17 cellular contexts compared by ENCODE assay signal in genomic region chr19:15108845-15109767, GRCh38. TPM values are rescaled to one million over a fixed set of nuclear protein-coding genes. Genes with fewer than 3 reads are reported as not detected.
DNase-seq lines count a peak whose midpoint lies in the region; ATAC-seq and TF ChIP-seq lines count a peak whose summit lies in the region.
"Had no signal": no experiment of that assay in that cellular context is flagged by ENCODE, and none has a peak within 500 bp of the region (broad histone marks: within the 10 kb centered on the region; RNA-seq: fewer than 3 reads in every experiment).

No MANE protein-coding gene starts in this region.

- H3K36me3 Mint-ChIP-seq in mesothelial cell of epicardium = peaks cover 14% of the 10 kb centered on the region
- peaks cover 5% of the 10 kb centered on the region for H3K36me3 Mint-ChIP-seq in Calu3 (ENCODE audit: insufficient read depth, unreplicated experiment)

- no peaks in the 10 kb centered on the region for H3K9me3 ChIP-seq in HUES48 (ENCODE audit: control insufficient read depth, insufficient read depth, low read length)
- peaks cover 0 to 11% (median 0%) of the 10 kb centered on the region in 4 donors for H3K9me3 ChIP-seq in tibial nerve

- peak overlapping the region; percentile 72 for H3K4me3 Mint-ChIP-seq in mesothelial cell of epicardium
- no peak overlapping the region for H3K4me3 Mint-ChIP-seq in Calu3 (ENCODE audit: low read depth, unreplicated experiment)
- H3K4me3 Mint-ChIP-seq: activated CD4-positive, alpha-beta T cell treated with anti-CD3 and anti-CD28 coated beads, Interleukin-2, amount 10 ng/mL, durations not matched to agents 7 days and 5 days had no signal

- H3K27ac ChIP-seq in HUES48 (ENCODE audit: low read depth, low read length) = peak overlapping the region; percentile 88
- peak overlapping the region; percentile 44 for H3K27ac ChIP-seq in caudate nucleus (ENCODE audit: low read depth, low read length)
- peak overlapping the region in 3 of 4 donors; percentile 92 to 96 (median 95) for H3K27ac ChIP-seq in tibial nerve

- no peaks in the 10 kb centered on the region for H3K27me3 Mint-ChIP-seq in mesothelial cell of epicardium (ENCODE audit: low read depth)
- H3K27me3 Mint-ChIP-seq in Calu3 (ENCODE audit: unreplicated experiment) = no peaks in the 10 kb centered on the region

- H3K9me3 Mint-ChIP-seq in mesothelial cell of epicardium (peaks cover 12% of the 10 kb centered on the region), Calu3 (ENCODE audit: low read depth, unreplicated experiment) (peaks cover 3% of the 10 kb centered on the region)

- H3K27ac Mint-ChIP-seq in mesothelial cell of epicardium (peak overlapping the region; percentile 86), Calu3 (ENCODE audit: unreplicated experiment) (no peak overlapping the region)
- H3K27ac Mint-ChIP-seq: activated CD4-positive, alpha-beta T cell treated with anti-CD3 and anti-CD28 coated beads, Interleukin-2, amount 10 ng/mL, durations not matched to agents 7 days and 5 days; activated T-helper 2 cell treated with anti-CD3 and anti-CD28 coated beads, Interferon-gamma antibody, Interleukin-2, Interleukin-4, amounts not matched to agents 10 μg/mL and 5 μg/mL and 100 μg/mL, durations not matched to agents 14 hours and 24 hours and 36 hours; T-cell had no signal

- TF ChIP-seq POLR2A in tibial nerve (IDR thresholded peaks at IDR 0.05) = no peak

- TF ChIP-seq CTCF in mesothelial cell of epicardium (IDR thresholded peaks at IDR 0.05; ENCODE audit: unreplicated experiment) = no peak
- TF ChIP-seq CTCF in tibial nerve (IDR thresholded peaks at IDR 0.05) = no peak
- no peak for TF ChIP-seq CTCF in Calu3 (IDR thresholded peaks at IDR 0.05; ENCODE audit: unreplicated experiment)

- H3K36me3 ChIP-seq in HUES48 (ENCODE audit: control insufficient read depth, insufficient read depth, low read length) (peaks cover 44% of the 10 kb centered on the region), tibial nerve (peaks cover 0 to 54% (median 3%) of the 10 kb centered on the region in 3 donors)

- H3K27me3 ChIP-seq in HUES48 (ENCODE audit: control insufficient read depth, insufficient read depth, low read length) (no peaks in the 10 kb centered on the region), tibial nerve (no peaks in the 10 kb centered on the region)

- DNase-seq in caudate nucleus (lab: John Stamatoyannopoulos, UW) (no peak), mesothelial cell of epicardium (ENCODE audit: low spot score in 2 of 2, unreplicated experiment in 2 of 2) (no peak), tibial nerve (ENCODE audit: low spot score in 2 of 2) (no peak), medulla oblongata (ENCODE audit: extremely low spot score) (no peak), Calu3 (no peak)
- DNase-seq: activated CD4-positive, alpha-beta T cell treated with anti-CD3 and anti-CD28 coated beads, Interleukin-2, amount 10 ng/mL, durations not matched to agents 7 days and 5 days; central memory CD4-positive, alpha-beta T cell; NK-92 treated with Interleukin-12 subunit alpha and Interleukin-12 subunit beta, amount 100 ng/mL, for 24 hours; stimulated activated CD4-positive, alpha-beta T cell treated with anti-CD3 and anti-CD28 coated beads, Interleukin-4, amount 100 ng/mL, for 4 hours; T-cell had no signal

- intact Hi-C loops in Calu3 (cut with micrococcal nuclease; ENCODE audit: unreplicated experiment) = no loop called here

- no peak for ATAC-seq in HG03280 (IDR thresholded peaks at IDR 0.05; ENCODE audit: unreplicated experiment)
- ATAC-seq: GM12878, HCT116, T-cell had no signal

- no TSS peak for BruUV-seq in Calu3 (replicated peaks; lab: Mats Ljungman, UMichigan)

- CTCF ChIA-PET in Calu3 (lab: Charles Lee) = no interaction called here

- TF ChIP-seq EP300 in tibial nerve (IDR thresholded peaks at IDR 0.05) = no peak

- H3K4me1 Mint-ChIP-seq in mesothelial cell of epicardium (peaks cover 18% of the 10 kb centered on the region), Calu3 (ENCODE audit: low read depth, unreplicated experiment) (peaks cover 8% of the 10 kb centered on the region)

- H3K9ac ChIP-seq in HUES48 (ENCODE audit: low read depth, low read length) = no peak overlapping the region

- H3K4me3 ChIP-seq in HUES48 (ENCODE audit: low read depth, low read length) = no peak overlapping the region
- H3K4me3 ChIP-seq in tibial nerve = no peak overlapping the region
- H3K4me3 ChIP-seq: GM12878 had no signal

- H3K4me1 ChIP-seq in HUES48 (ENCODE audit: control insufficient read depth, insufficient read depth, low read length) (peaks cover 13% of the 10 kb centered on the region; the same call in 1 of the 2 replicates), tibial nerve (peaks cover 0 to 24% (median 2%) of the 10 kb centered on the region in 4 donors)

- WGBS in tibial nerve, 2 donors = 75 to 79% methylated on average over 18 of the region's 21 CpGs

RNA-seq across cellular contexts. Expression of gene SYDE1, which starts 1.9 kb away (rescaled TPM):
- total RNA-seq in mesothelial cell of epicardium = 22.3 to 25.1 TPM (median 22.7 TPM) in 3 replicates
- 10 to 100 TPM; 31.9 to 58.6 (median 49.4) TPM for total RNA-seq in tibial nerve
- total RNA-seq in Calu3 (2022) = 2.1 and 2.6 TPM in 2 replicates
- total RNA-seq: GM12878 had no signal

RNA-seq across cellular contexts. Expression of gene OR1I1, which starts 27.1 kb away (rescaled TPM):
- total RNA-seq in mesothelial cell of epicardium (not detected in 3 replicates), tibial nerve (not detected), Calu3 (2022) (not detected in 2 replicates)
- total RNA-seq: activated CD4-positive, alpha-beta T cell treated with anti-CD3 and anti-CD28 coated beads, Interleukin-2, amount 10 ng/mL, durations not matched to agents 7 days and 5 days; activated T-helper 2 cell treated with anti-CD3 and anti-CD28 coated beads, Interferon-gamma antibody, Interleukin-2, Interleukin-4, amounts not matched to agents 10 μg/mL and 5 μg/mL and 100 μg/mL, durations not matched to agents 14 hours and 24 hours and 36 hours; GM12878; kidney epithelial cell; subcutaneous adipose tissue; T-cell had no signal

RNA-seq across cellular contexts. Expression of gene CASP14, which starts 59.8 kb away (rescaled TPM):
- total RNA-seq in mesothelial cell of epicardium = not detected in 3 replicates
- not detected for total RNA-seq in tibial nerve
- total RNA-seq in Calu3 (2022) = not detected in 2 replicates
- total RNA-seq: activated CD4-positive, alpha-beta T cell treated with anti-CD3 and anti-CD28 coated beads, Interleukin-2, amount 10 ng/mL, durations not matched to agents 7 days and 5 days; activated T-helper 2 cell treated with anti-CD3 and anti-CD28 coated beads, Interferon-gamma antibody, Interleukin-2, Interleukin-4, amounts not matched to agents 10 μg/mL and 5 μg/mL and 100 μg/mL, durations not matched to agents 14 hours and 24 hours and 36 hours; kidney epithelial cell; subcutaneous adipose tissue; T-cell had no signal

Comparison
In these comparisons a context has a peak if more than half of its experiments do, and no peak if none do; other contexts are left out.
1. H3K27ac ChIP-seq: peak in every context shown above with its lines; median percentile 95 in tibial nerve; 88 in HUES48; 44 in caudate nucleus.